1 cellular context compared by ENCODE assay signal in the genomic region with DNA sequence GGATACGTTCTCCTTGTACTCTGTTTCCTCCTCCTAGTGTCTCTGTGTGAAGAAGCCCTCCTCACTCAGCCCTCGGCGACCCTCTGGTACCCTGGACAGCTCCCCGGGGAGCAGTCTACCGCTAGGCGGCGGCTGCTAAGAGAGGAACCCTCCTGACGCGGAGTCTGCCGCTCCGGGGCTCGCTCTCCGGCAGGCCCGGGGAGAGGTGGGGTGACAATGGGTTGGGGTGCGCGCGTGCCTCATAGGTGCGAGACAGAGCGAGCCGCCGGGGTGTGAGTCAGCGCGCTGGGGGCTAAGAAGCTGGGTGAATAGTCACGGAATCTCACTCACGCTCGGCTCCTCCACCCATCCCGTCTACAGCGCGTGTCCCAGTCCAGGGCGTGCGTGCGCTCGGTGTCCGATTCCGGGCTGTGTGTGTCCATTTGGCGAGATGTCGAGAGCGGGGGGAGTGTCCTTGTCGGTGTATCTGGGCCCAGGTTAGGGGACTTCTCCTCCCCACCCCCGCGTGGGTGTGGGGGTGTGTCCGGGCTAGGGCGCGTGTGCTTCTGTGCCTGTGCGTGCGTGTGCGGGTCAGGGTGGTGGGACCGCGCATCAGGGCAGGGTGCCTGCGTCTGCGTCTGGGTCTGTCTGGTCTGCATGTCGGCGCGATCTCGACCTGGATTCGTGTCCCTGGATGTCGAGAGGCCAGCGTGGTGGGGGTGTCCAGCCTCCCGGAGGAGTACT.
TF ChIP-seq lines count a peak whose summit lies in the region.

No MANE protein-coding gene starts in this region.

TF ChIP-seq in HepG2, 621 proteins besides CTCF, POLR2A, EP300 and RAD21 (continued from another document and continues in another):
- TF ChIP-seq, protein P1, sequence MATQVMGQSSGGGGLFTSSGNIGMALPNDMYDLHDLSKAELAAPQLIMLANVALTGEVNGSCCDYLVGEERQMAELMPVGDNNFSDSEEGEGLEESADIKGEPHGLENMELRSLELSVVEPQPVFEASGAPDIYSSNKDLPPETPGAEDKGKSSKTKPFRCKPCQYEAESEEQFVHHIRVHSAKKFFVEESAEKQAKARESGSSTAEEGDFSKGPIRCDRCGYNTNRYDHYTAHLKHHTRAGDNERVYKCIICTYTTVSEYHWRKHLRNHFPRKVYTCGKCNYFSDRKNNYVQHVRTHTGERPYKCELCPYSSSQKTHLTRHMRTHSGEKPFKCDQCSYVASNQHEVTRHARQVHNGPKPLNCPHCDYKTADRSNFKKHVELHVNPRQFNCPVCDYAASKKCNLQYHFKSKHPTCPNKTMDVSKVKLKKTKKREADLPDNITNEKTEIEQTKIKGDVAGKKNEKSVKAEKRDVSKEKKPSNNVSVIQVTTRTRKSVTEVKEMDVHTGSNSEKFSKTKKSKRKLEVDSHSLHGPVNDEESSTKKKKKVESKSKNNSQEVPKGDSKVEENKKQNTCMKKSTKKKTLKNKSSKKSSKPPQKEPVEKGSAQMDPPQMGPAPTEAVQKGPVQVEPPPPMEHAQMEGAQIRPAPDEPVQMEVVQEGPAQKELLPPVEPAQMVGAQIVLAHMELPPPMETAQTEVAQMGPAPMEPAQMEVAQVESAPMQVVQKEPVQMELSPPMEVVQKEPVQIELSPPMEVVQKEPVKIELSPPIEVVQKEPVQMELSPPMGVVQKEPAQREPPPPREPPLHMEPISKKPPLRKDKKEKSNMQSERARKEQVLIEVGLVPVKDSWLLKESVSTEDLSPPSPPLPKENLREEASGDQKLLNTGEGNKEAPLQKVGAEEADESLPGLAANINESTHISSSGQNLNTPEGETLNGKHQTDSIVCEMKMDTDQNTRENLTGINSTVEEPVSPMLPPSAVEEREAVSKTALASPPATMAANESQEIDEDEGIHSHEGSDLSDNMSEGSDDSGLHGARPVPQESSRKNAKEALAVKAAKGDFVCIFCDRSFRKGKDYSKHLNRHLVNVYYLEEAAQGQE (IDR thresholded peaks at IDR 0.05; ENCODE audit: borderline replicate concordance in 1 of 2, low read depth in 1 of 2, low read length in 2 of 2): peak; percentile 98 to 100
- TF ChIP-seq ZNF180 (CRISPR knock-in tag; IDR thresholded peaks at IDR 0.05; ENCODE audit: borderline replicate concordance, low read depth) (peak; percentile 70; the same call in 1 of the 2 replicates), ZNF225 (CRISPR knock-in tag; IDR thresholded peaks at IDR 0.05) (no peak), ZNF530 (CRISPR knock-in tag; IDR thresholded peaks at IDR 0.05; ENCODE audit: low read depth) (0 out of 2 replicates have a peak, but pooled peaks have one; percentile 67), MED8 (CRISPR knock-in tag; IDR thresholded peaks at IDR 0.05; ENCODE audit: insufficient replicate concordance) (peak; percentile 33), PITX1 (CRISPR knock-in tag; IDR thresholded peaks at IDR 0.05) (peak; percentile 56; the same call in 1 of the 2 replicates), NFE2L2 (IDR thresholded peaks at IDR 0.05; ENCODE audit: low read length) (no peak), ZNF660 (CRISPR knock-in tag; IDR thresholded peaks at IDR 0.05; ENCODE audit: borderline replicate concordance, low read depth) (no peak), JARID2 (CRISPR knock-in tag; IDR thresholded peaks at IDR 0.05; ENCODE audit: insufficient replicate concordance) (peak; percentile 88), HNF4G (IDR thresholded peaks at IDR 0.05; ENCODE audit: borderline replicate concordance, low read depth, low read length) (no peak), HNF4G (CRISPR knock-in tag; IDR thresholded peaks at IDR 0.05; ENCODE audit: borderline replicate concordance, low read depth) (no peak)
- TF ChIP-seq, protein P2, sequence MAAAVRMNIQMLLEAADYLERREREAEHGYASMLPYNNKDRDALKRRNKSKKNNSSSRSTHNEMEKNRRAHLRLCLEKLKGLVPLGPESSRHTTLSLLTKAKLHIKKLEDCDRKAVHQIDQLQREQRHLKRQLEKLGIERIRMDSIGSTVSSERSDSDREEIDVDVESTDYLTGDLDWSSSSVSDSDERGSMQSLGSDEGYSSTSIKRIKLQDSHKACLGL (CRISPR knock-in tag; IDR thresholded peaks at IDR 0.05): peak; percentile 85; the same call in 1 of the 2 replicates
- TF ChIP-seq, protein P3, sequence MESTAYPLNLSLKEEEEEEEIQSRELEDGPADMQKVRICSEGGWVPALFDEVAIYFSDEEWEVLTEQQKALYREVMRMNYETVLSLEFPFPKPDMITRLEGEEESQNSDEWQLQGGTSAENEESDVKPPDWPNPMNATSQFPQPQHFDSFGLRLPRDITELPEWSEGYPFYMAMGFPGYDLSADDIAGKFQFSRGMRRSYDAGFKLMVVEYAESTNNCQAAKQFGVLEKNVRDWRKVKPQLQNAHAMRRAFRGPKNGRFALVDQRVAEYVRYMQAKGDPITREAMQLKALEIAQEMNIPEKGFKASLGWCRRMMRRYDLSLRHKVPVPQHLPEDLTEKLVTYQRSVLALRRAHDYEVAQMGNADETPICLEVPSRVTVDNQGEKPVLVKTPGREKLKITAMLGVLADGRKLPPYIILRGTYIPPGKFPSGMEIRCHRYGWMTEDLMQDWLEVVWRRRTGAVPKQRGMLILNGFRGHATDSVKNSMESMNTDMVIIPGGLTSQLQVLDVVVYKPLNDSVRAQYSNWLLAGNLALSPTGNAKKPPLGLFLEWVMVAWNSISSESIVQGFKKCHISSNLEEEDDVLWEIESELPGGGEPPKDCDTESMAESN (CRISPR knock-in tag; conservative IDR thresholded peaks at IDR 0.05): peak; percentile 91
- TF ChIP-seq, protein P4, sequence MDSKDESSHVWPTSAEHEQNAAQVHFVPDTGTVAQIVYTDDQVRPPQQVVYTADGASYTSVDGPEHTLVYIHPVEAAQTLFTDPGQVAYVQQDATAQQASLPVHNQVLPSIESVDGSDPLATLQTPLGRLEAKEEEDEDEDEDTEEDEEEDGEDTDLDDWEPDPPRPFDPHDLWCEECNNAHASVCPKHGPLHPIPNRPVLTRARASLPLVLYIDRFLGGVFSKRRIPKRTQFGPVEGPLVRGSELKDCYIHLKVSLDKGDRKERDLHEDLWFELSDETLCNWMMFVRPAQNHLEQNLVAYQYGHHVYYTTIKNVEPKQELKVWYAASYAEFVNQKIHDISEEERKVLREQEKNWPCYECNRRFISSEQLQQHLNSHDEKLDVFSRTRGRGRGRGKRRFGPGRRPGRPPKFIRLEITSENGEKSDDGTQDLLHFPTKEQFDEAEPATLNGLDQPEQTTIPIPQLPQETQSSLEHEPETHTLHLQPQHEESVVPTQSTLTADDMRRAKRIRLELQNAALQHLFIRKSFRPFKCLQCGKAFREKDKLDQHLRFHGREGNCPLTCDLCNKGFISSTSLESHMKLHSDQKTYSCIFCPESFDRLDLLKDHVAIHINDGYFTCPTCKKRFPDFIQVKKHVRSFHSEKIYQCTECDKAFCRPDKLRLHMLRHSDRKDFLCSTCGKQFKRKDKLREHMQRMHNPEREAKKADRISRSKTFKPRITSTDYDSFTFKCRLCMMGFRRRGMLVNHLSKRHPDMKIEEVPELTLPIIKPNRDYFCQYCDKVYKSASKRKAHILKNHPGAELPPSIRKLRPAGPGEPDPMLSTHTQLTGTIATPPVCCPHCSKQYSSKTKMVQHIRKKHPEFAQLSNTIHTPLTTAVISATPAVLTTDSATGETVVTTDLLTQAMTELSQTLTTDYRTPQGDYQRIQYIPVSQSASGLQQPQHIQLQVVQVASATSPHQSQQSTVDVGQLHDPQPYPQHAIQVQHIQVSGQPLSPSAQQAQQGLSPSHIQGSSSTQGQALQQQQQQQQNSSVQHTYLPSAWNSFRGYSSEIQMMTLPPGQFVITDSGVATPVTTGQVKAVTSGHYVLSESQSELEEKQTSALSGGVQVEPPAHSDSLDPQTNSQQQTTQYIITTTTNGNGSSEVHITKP (CRISPR knock-in tag; IDR thresholded peaks at IDR 0.05; ENCODE audit: low read depth): 0 out of 2 replicates have a peak, but pooled peaks have one; percentile 31
- TF ChIP-seq, protein P5, sequence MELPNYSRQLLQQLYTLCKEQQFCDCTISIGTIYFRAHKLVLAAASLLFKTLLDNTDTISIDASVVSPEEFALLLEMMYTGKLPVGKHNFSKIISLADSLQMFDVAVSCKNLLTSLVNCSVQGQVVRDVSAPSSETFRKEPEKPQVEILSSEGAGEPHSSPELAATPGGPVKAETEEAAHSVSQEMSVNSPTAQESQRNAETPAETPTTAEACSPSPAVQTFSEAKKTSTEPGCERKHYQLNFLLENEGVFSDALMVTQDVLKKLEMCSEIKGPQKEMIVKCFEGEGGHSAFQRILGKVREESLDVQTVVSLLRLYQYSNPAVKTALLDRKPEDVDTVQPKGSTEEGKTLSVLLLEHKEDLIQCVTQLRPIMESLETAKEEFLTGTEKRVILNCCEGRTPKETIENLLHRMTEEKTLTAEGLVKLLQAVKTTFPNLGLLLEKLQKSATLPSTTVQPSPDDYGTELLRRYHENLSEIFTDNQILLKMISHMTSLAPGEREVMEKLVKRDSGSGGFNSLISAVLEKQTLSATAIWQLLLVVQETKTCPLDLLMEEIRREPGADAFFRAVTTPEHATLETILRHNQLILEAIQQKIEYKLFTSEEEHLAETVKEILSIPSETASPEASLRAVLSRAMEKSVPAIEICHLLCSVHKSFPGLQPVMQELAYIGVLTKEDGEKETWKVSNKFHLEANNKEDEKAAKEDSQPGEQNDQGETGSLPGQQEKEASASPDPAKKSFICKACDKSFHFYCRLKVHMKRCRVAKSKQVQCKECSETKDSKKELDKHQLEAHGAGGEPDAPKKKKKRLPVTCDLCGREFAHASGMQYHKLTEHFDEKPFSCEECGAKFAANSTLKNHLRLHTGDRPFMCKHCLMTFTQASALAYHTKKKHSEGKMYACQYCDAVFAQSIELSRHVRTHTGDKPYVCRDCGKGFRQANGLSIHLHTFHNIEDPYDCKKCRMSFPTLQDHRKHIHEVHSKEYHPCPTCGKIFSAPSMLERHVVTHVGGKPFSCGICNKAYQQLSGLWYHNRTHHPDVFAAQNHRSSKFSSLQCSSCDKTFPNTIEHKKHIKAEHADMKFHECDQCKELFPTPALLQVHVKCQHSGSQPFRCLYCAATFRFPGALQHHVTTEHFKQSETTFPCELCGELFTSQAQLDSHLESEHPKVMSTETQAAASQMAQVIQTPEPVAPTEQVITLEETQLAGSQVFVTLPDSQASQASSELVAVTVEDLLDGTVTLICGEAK (IDR thresholded peaks at IDR 0.05): no peak
- TF ChIP-seq, protein P5 (CRISPR knock-in tag; IDR thresholded peaks at IDR 0.05): peak; percentile 80
- TF ChIP-seq, protein P6, sequence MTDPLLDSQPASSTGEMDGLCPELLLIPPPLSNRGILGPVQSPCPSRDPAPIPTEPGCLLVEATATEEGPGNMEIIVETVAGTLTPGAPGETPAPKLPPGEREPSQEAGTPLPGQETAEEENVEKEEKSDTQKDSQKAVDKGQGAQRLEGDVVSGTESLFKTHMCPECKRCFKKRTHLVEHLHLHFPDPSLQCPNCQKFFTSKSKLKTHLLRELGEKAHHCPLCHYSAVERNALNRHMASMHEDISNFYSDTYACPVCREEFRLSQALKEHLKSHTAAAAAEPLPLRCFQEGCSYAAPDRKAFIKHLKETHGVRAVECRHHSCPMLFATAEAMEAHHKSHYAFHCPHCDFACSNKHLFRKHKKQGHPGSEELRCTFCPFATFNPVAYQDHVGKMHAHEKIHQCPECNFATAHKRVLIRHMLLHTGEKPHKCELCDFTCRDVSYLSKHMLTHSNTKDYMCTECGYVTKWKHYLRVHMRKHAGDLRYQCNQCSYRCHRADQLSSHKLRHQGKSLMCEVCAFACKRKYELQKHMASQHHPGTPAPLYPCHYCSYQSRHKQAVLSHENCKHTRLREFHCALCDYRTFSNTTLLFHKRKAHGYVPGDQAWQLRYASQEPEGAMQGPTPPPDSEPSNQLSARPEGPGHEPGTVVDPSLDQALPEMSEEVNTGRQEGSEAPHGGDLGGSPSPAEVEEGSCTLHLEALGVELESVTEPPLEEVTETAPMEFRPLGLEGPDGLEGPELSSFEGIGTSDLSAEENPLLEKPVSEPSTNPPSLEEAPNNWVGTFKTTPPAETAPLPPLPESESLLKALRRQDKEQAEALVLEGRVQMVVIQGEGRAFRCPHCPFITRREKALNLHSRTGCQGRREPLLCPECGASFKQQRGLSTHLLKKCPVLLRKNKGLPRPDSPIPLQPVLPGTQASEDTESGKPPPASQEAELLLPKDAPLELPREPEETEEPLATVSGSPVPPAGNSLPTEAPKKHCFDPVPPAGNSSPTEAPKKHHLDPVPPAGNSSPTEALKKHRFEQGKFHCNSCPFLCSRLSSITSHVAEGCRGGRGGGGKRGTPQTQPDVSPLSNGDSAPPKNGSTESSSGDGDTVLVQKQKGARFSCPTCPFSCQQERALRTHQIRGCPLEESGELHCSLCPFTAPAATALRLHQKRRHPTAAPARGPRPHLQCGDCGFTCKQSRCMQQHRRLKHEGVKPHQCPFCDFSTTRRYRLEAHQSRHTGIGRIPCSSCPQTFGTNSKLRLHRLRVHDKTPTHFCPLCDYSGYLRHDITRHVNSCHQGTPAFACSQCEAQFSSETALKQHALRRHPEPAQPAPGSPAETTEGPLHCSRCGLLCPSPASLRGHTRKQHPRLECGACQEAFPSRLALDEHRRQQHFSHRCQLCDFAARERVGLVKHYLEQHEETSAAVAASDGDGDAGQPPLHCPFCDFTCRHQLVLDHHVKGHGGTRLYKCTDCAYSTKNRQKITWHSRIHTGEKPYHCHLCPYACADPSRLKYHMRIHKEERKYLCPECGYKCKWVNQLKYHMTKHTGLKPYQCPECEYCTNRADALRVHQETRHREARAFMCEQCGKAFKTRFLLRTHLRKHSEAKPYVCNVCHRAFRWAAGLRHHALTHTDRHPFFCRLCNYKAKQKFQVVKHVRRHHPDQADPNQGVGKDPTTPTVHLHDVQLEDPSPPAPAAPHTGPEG (CRISPR knock-in tag; IDR thresholded peaks at IDR 0.05): peak; percentile 80
